ENCODE assay signal across 1 cellular context in genomic region chr6:101393291-101394251, GRCh38.
TF ChIP-seq lines count a peak whose summit lies in the region.

TSS of gene GRIK2 (plus strand) at chr6:101393708.

TF ChIP-seq in IMR-90, 13 proteins besides CTCF, POLR2A, EP300 and RAD21 (continued from another document):
- TF ChIP-seq, protein P1, sequence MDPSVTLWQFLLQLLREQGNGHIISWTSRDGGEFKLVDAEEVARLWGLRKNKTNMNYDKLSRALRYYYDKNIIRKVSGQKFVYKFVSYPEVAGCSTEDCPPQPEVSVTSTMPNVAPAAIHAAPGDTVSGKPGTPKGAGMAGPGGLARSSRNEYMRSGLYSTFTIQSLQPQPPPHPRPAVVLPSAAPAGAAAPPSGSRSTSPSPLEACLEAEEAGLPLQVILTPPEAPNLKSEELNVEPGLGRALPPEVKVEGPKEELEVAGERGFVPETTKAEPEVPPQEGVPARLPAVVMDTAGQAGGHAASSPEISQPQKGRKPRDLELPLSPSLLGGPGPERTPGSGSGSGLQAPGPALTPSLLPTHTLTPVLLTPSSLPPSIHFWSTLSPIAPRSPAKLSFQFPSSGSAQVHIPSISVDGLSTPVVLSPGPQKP (IDR thresholded peaks at IDR 0.05; ENCODE audit: borderline replicate concordance, low read depth, low read length): no peak
- TF ChIP-seq, protein P2, sequence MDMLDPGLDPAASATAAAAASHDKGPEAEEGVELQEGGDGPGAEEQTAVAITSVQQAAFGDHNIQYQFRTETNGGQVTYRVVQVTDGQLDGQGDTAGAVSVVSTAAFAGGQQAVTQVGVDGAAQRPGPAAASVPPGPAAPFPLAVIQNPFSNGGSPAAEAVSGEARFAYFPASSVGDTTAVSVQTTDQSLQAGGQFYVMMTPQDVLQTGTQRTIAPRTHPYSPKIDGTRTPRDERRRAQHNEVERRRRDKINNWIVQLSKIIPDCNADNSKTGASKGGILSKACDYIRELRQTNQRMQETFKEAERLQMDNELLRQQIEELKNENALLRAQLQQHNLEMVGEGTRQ (IDR thresholded peaks at IDR 0.05; ENCODE audit: low read depth, low read length): no peak
- TF ChIP-seq FOS (IDR thresholded peaks at IDR 0.05; ENCODE audit: low read depth, low read length) (no peak), RFX5 (IDR thresholded peaks at IDR 0.05; ENCODE audit: low read depth, low read length) (no peak), MAFK (IDR thresholded peaks at IDR 0.05; ENCODE audit: low read depth, low read length) (no peak), BHLHE40 (IDR thresholded peaks at IDR 0.05; ENCODE audit: low read depth, low read length) (peak; percentile 36; the same call in 1 of the 2 replicates)
